ENCODE assay signal across 1 cellular context in the genomic region with DNA sequence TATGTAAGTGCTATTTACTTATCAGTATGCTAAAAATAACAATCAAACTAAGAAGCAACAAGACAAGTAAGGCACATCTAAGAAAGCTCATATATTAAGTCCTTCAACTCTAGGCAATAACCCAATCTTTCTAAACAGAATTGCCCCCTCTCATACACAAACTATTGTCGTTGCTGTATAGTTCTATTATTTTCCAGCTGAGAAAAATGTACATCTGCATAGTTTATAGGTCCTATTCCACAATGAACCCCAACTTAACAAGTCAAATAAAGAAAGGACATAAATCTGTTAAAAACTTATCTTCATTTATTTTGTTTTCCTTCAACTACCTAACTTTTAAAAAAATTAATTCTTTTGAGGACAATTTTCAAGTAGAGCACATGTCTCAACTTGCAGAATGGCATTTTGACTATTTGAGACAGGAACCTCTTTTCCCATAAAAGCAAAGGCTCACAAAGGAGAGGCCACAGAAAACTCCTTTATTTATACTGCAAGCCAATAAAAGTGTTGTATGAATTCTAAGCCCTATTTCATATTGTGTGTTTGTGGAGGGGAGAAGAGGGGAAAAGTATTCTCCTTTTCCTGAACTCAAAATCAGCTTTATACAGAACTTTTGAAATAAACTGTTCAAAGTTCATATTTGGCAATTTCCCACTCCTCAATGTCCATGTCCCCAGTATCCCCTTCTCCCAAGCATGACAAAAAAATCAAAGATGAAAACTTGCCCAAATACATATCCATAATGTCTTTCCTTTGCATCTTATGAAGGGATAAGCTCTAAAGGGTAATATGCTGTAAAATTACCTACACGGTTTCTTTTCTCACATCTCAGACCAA.
TF ChIP-seq lines count a peak whose summit lies in the region.

No MANE protein-coding gene starts in this region.

TF ChIP-seq in A549, 52 proteins besides CTCF, POLR2A, EP300 and RAD21 (continued from another document):
- TF ChIP-seq, protein P1, sequence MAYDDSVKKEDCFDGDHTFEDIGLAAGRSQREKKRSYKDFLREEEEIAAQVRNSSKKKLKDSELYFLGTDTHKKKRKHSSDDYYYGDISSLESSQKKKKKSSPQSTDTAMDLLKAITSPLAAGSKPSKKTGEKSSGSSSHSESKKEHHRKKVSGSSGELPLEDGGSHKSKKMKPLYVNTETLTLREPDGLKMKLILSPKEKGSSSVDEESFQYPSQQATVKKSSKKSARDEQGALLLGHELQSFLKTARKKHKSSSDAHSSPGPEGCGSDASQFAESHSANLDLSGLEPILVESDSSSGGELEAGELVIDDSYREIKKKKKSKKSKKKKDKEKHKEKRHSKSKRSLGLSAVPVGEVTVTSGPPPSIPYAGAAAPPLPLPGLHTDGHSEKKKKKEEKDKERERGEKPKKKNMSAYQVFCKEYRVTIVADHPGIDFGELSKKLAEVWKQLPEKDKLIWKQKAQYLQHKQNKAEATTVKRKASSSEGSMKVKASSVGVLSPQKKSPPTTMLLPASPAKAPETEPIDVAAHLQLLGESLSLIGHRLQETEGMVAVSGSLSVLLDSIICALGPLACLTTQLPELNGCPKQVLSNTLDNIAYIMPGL (CRISPR knock-in tag; IDR thresholded peaks at IDR 0.05; ENCODE audit: borderline replicate concordance) = no peak
